In genomic region chr11:99019676-99020075, GRCh38 we compare ENCODE assay signal across 1 cellular context.
TF ChIP-seq lines count a peak whose summit lies in the region.

No MANE protein-coding gene starts in this region.

TF ChIP-seq in K562, 482 proteins besides CTCF, POLR2A, EP300 and RAD21 (continued from another document):
- TF ChIP-seq HINFP (tag; conservative IDR thresholded peaks at IDR 0.05; ENCODE audit: low read depth) (no peak), ARID2 (IDR thresholded peaks at IDR 0.05) (no peak), FOXP1 (CRISPR knock-in tag; IDR thresholded peaks at IDR 0.05) (no peak), ZNF263 (CRISPR knock-in tag; IDR thresholded peaks at IDR 0.05; ENCODE audit: borderline replicate concordance) (no peak), ZNF696 (CRISPR knock-in tag; conservative IDR thresholded peaks at IDR 0.05) (no peak), ETS1 (conservative IDR thresholded peaks at IDR 0.05; ENCODE audit: control insufficient read depth, low read depth, low read length) (no peak), MAFF (IDR thresholded peaks at IDR 0.05; ENCODE audit: low read length) (no peak), CBX8 (IDR thresholded peaks at IDR 0.05; ENCODE audit: borderline replicate concordance, extremely low read depth, low read depth, low read length, poor library complexity, severe bottlenecking) (no peak), NRF1 (conservative IDR thresholded peaks at IDR 0.05 in 1 of 2, IDR thresholded peaks at IDR 0.05 in 1 of 2) (no peak), STAG1 (CRISPR knock-in tag; IDR thresholded peaks at IDR 0.05; ENCODE audit: borderline replicate concordance) (no peak)
